11 cellular contexts compared by ENCODE assay signal in genomic region chr3:160450846-160451245, GRCh38. TPM values are rescaled to one million over a fixed set of nuclear protein-coding genes. Genes with fewer than 3 reads are reported as not detected.
DNase-seq lines count a peak whose midpoint lies in the region; ATAC-seq and TF ChIP-seq lines count a peak whose summit lies in the region.
"Had no signal": no experiment of that assay in that cellular context is flagged by ENCODE, and none has a peak within 500 bp of the region (broad histone marks: within the 10 kb centered on the region; RNA-seq: fewer than 3 reads in every experiment).

No MANE protein-coding gene starts in this region.

- H4K20me1 ChIP-seq in smooth muscle cell (ENCODE audit: low read depth) = no peaks in the 10 kb centered on the region
- H4K20me1 ChIP-seq: BLaER1 treated with 17β-estradiol and CSF1 and Interleukin-3, amounts not matched to agents 10 nM and 100 nM had no signal

- POLR2A ChIA-PET in activated CD4-positive, alpha-beta T cell treated with anti-CD3 and anti-CD28 coated beads for 36 hours (lab: Charles Lee) = interaction anchor here (0.7 kb wide), 1 partner anchor 28 kb away, joined by 3 read pairs; no protein-coding TSS in a partner anchor
- POLR2A ChIA-PET in T-cell (lab: Charles Lee) = interaction anchor here in 1 of 2 donors (0.6 kb wide), 1 partner anchor 54 kb away, joined by 3 read pairs; no protein-coding TSS in a partner anchor

- no peak for TF ChIP-seq POLR2A in esophagus squamous epithelium (IDR thresholded peaks at IDR 0.05)

- peak overlapping the region; percentile 88 for H3K4me2 ChIP-seq in smooth muscle cell

- peak overlapping the region; percentile 67 for H3K9ac ChIP-seq in smooth muscle cell (ENCODE audit: low read depth)

- peak overlapping the region; percentile 67 for H3K4me3 ChIP-seq in smooth muscle cell
- H3K4me3 ChIP-seq in lower lobe of right lung = no peak overlapping the region
- H3K4me3 ChIP-seq in esophagus squamous epithelium = no peak overlapping the region

- intact Hi-C loops in activated CD4-positive, alpha-beta T cell treated with anti-CD3 and anti-CD28 coated beads for 36 hours (cut with DNase I, micrococcal nuclease) = loop anchor here in 1 of 2 experiments (2.0 kb wide), 1 partner anchor 304 kb away; no protein-coding TSS in a partner anchor
- intact Hi-C loops in lower lobe of right lung (cut with DNase I) (no loop called here), esophagus squamous epithelium (cut with DNase I) (no loop called here)

- H3K36me3 ChIP-seq in smooth muscle cell (ENCODE audit: low read depth) (no peaks in the 10 kb centered on the region), lower lobe of right lung (no peaks in the 10 kb centered on the region), esophagus squamous epithelium (no peaks in the 10 kb centered on the region)

- no peak for ATAC-seq in activated CD4-positive, alpha-beta T cell treated with anti-CD3 and anti-CD28 coated beads for 36 hours
- ATAC-seq in T-cell (replicated peaks in 1 of 4) (no peak), lower lobe of right lung (no peak)

- H3K9me3 ChIP-seq in smooth muscle cell (replicated peaks; ENCODE audit: low read depth) (no peaks in the 10 kb centered on the region), lower lobe of right lung (no peaks in the 10 kb centered on the region), esophagus squamous epithelium (peaks cover 0 to 3% (median 0%) of the 10 kb centered on the region in 3 donors)

- TF ChIP-seq CTCF in smooth muscle cell (IDR thresholded peaks at IDR 0.05; ENCODE audit: borderline replicate concordance, insufficient read depth, poor library complexity, severe bottlenecking) (no peak), lower lobe of right lung (IDR thresholded peaks at IDR 0.05) (no peak), esophagus squamous epithelium (IDR thresholded peaks at IDR 0.05) (no peak)

- peak overlapping the region; percentile 96 for H3K27ac Mint-ChIP-seq in activated CD4-positive, alpha-beta T cell treated with anti-CD3 and anti-CD28 coated beads for 36 hours
- H3K27ac Mint-ChIP-seq in T-cell = peak overlapping the region; percentile 43 to 94

- CTCF ChIA-PET in activated CD4-positive, alpha-beta T cell treated with anti-CD3 and anti-CD28 coated beads for 36 hours (lab: Charles Lee) = interaction anchor here (1.1 kb wide), 1 partner anchor 39 kb away, joined by 3 read pairs; no protein-coding TSS in a partner anchor
- CTCF ChIA-PET in T-cell (lab: Charles Lee) = interaction anchor here (0.6 to 0.9 kb wide), 4 partner anchors 37 to 505 kb away, joined by 3 to 8 read pairs (median 4); no protein-coding TSS in a partner anchor

- H3K4me1 ChIP-seq in smooth muscle cell (ENCODE audit: low read depth) (peaks cover 19% of the 10 kb centered on the region), lower lobe of right lung (peaks cover 6% of the 10 kb centered on the region), esophagus squamous epithelium (peaks cover 0 to 38% (median 12%) of the 10 kb centered on the region in 3 donors)

- peaks cover 23% of the 10 kb centered on the region for H3K36me3 Mint-ChIP-seq in activated CD4-positive, alpha-beta T cell treated with anti-CD3 and anti-CD28 coated beads for 36 hours (ENCODE audit: low read depth)
- H3K36me3 Mint-ChIP-seq in T-cell = peaks cover 3% of the 10 kb centered on the region

- peak overlapping the region; percentile 97 for H3K4me3 Mint-ChIP-seq in activated CD4-positive, alpha-beta T cell treated with anti-CD3 and anti-CD28 coated beads for 36 hours
- peak overlapping the region; percentile 93 to 99 (median 97) for H3K4me3 Mint-ChIP-seq in T-cell

- H3K27me3 ChIP-seq in smooth muscle cell (ENCODE audit: low read depth) = no peaks in the 10 kb centered on the region
- H3K27me3 ChIP-seq in lower lobe of right lung (ENCODE audit: low read depth) = peaks cover 3% of the 10 kb centered on the region
- peaks cover 0 to 11% (median 0%) of the 10 kb centered on the region in 4 donors for H3K27me3 ChIP-seq in esophagus squamous epithelium
- H3K27me3 ChIP-seq: BLaER1 treated with 17β-estradiol and CSF1 and Interleukin-3, amounts not matched to agents 10 nM and 100 nM had no signal

- no peaks in the 10 kb centered on the region for H3F3A ChIP-seq in smooth muscle cell (ENCODE audit: low read depth)

- H3K4me1 Mint-ChIP-seq in activated CD4-positive, alpha-beta T cell treated with anti-CD3 and anti-CD28 coated beads for 36 hours = peaks cover 20% of the 10 kb centered on the region
- H3K4me1 Mint-ChIP-seq in T-cell = peaks cover 27 to 40% (median 40%) of the 10 kb centered on the region in 3 donors

- H3K9me3 Mint-ChIP-seq in activated CD4-positive, alpha-beta T cell treated with anti-CD3 and anti-CD28 coated beads for 36 hours (ENCODE audit: low read depth) = no peaks in the 10 kb centered on the region
- H3K9me3 Mint-ChIP-seq in T-cell = no peaks in the 10 kb centered on the region

- DNase-seq in activated CD4-positive, alpha-beta T cell treated with anti-CD3 and anti-CD28 coated beads for 36 hours = no peak
- no peak for DNase-seq in activated CD4-positive, alpha-beta T cell treated with anti-CD3 and anti-CD28 coated beads, Interleukin-2, amount 50 U/mL, for 4 hours
- no peak for DNase-seq in T-cell
- DNase-seq in fibroblast of the conjunctiva (ENCODE audit: low read depth) = peak; percentile 71
- no peak for DNase-seq in smooth muscle cell (lab: John Stamatoyannopoulos, UW; ENCODE audit: unreplicated experiment)
- no peak for DNase-seq in NCI-H2081 treated with DMSO at 0.1 percent for 48 hours (lab: John Stamatoyannopoulos, UW)
- no peak for DNase-seq in lower lobe of right lung
- DNase-seq in esophagus squamous epithelium (lab: John Stamatoyannopoulos, UW) = no peak
- DNase-seq: dermis blood vessel endothelial cell, occipital lobe had no signal

- no peaks in the 10 kb centered on the region for H3K27me3 Mint-ChIP-seq in activated CD4-positive, alpha-beta T cell treated with anti-CD3 and anti-CD28 coated beads for 36 hours
- H3K27me3 Mint-ChIP-seq in T-cell = no peaks in the 10 kb centered on the region

- H3K27ac ChIP-seq in smooth muscle cell (ENCODE audit: low read depth) (peak overlapping the region; percentile 82), lower lobe of right lung (no peak overlapping the region), esophagus squamous epithelium (no peak overlapping the region)

- H3K79me2 ChIP-seq in smooth muscle cell (ENCODE audit: low read depth) = peaks cover 32% of the 10 kb centered on the region

- no peak overlapping the region for H2AFZ ChIP-seq in smooth muscle cell (ENCODE audit: low read depth)

- WGBS in smooth muscle cell (ENCODE audit: low lambda C conversion rate) = 37% methylated on average over 3 of the region's 3 CpGs
- WGBS in esophagus squamous epithelium, 2 donors = 78 to 82% methylated on average over 3 of the region's 3 CpGs

RNA-seq across cellular contexts. Expression of gene TRIM59, which starts 1.3 kb away (rescaled TPM):
- total RNA-seq in activated CD4-positive, alpha-beta T cell treated with anti-CD3 and anti-CD28 coated beads for 36 hours = 10 to 100 TPM; 32.5 to 42.2 TPM
- 10 to 100 TPM; 14.5 to 25.2 (median 17.7) TPM for total RNA-seq in T-cell
- 12.9 and 19.0 TPM in 2 replicates for total RNA-seq in smooth muscle cell
- polyA plus RNA-seq in smooth muscle cell = 6.6 and 8.9 TPM in 2 replicates
- 4.4 TPM for total RNA-seq in lower lobe of right lung
- 10 to 100 TPM in 1 of 4 donors, 1 to 10 TPM in 3; 4.9 to 14.7 (median 8.9) TPM for total RNA-seq in esophagus squamous epithelium

RNA-seq across cellular contexts. Expression of gene SMC4, which starts 51.4 kb away (rescaled TPM):
- 100 to 1,000 TPM; 176 to 216 TPM for total RNA-seq in activated CD4-positive, alpha-beta T cell treated with anti-CD3 and anti-CD28 coated beads for 36 hours
- total RNA-seq in T-cell (10 to 100 TPM; 41.9 to 63.1 (median 51.2) TPM), smooth muscle cell (71.7 and 122 TPM in 2 replicates), lower lobe of right lung (57.6 TPM), esophagus squamous epithelium (10 to 100 TPM; 50.4 to 94.8 (median 81.6) TPM)
- 55.1 and 64.5 TPM in 2 replicates for polyA plus RNA-seq in smooth muscle cell

RNA-seq across cellular contexts. Expression of gene IFT80, which starts 51.8 kb away (rescaled TPM):
- 10 to 100 TPM; 15.0 to 18.1 TPM for total RNA-seq in activated CD4-positive, alpha-beta T cell treated with anti-CD3 and anti-CD28 coated beads for 36 hours
- total RNA-seq in T-cell = 10 to 100 TPM; 22.5 to 34.2 (median 26.4) TPM
- 43.5 and 61.5 TPM in 2 replicates for total RNA-seq in smooth muscle cell
- polyA plus RNA-seq in smooth muscle cell = 7.9 and 8.3 TPM in 2 replicates
- total RNA-seq in lower lobe of right lung = 37.7 TPM
- total RNA-seq in esophagus squamous epithelium = 10 to 100 TPM; 10.8 to 20.4 (median 14.9) TPM
